ENCODE assay signal across 2 cellular contexts in genomic region chr3:194212021-194212868, GRCh38.
TF ChIP-seq lines count a peak whose summit lies in the region.

No MANE protein-coding gene starts in this region.

TF ChIP-seq in GM23338, 12 proteins besides CTCF, POLR2A, EP300 and RAD21 (continued from another document):
- TF ChIP-seq ETS1 (IDR thresholded peaks at IDR 0.05) = no peak
- TF ChIP-seq NANOG (IDR thresholded peaks at IDR 0.05; ENCODE audit: borderline replicate concordance) = no peak
- TF ChIP-seq REST (IDR thresholded peaks at IDR 0.05; ENCODE audit: unreplicated experiment) = no peak
- no peak for TF ChIP-seq POLR2AphosphoS5 (IDR thresholded peaks at IDR 0.05; ENCODE audit: low read depth)
- TF ChIP-seq EZH2 (IDR thresholded peaks at IDR 0.05; ENCODE audit: low read depth, unreplicated experiment) = no peak
- TF ChIP-seq ZNF331 (CRISPR knock-in tag; IDR thresholded peaks at IDR 0.05; ENCODE audit: low read depth) = no peak
- no peak for TF ChIP-seq EZH2phosphoT487 (IDR thresholded peaks at IDR 0.05; ENCODE audit: unreplicated experiment)
- TF ChIP-seq ZNF462 (CRISPR knock-in tag; IDR thresholded peaks at IDR 0.05) = no peak
- no peak for TF ChIP-seq ZNF114 (CRISPR knock-in tag; IDR thresholded peaks at IDR 0.05)
- no peak for TF ChIP-seq JUNB (IDR thresholded peaks at IDR 0.05; ENCODE audit: unreplicated experiment)

TF ChIP-seq in H1, 55 proteins besides CTCF, POLR2A, EP300 and RAD21 (continued from another document):
- TF ChIP-seq ATF2 (IDR thresholded peaks at IDR 0.05; ENCODE audit: low read length) = no peak
- TF ChIP-seq ASH2L (IDR thresholded peaks at IDR 0.05; ENCODE audit: low read length) = peak; percentile 40
- TF ChIP-seq BRCA1 (IDR thresholded peaks at IDR 0.05; ENCODE audit: low read depth, low read length) = no peak
- no peak for TF ChIP-seq SAP30 (IDR thresholded peaks at IDR 0.05; ENCODE audit: insufficient read depth, insufficient replicate concordance, low read length)
- no peak for TF ChIP-seq NRF1 (IDR thresholded peaks at IDR 0.05; ENCODE audit: low read depth, low read length)
